Comparison of ENCODE assay signal across 12 cellular contexts in the genomic region with DNA sequence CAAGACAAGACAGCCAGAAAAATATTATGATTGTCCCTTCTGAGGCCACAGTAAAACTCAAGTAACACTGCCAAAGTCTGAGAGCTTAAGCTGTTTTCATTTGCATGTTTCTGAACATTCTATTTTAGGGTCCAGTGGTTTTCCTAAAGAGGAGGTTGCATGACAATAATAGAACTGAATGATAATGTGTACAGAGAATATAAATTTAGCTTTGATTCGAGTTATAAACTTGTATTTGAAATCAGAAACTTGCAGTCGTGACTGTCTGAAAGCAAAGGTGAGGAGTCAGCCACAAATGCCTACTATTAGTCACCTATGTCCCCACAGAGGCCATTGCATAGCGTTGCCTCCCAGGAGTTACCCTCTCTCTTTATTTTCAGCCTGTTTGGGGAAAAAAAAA.
DNase-seq lines count a peak whose midpoint lies in the region; ATAC-seq, FAIRE-seq and TF ChIP-seq lines count a peak whose summit lies in the region.
"Had no signal": no experiment of that assay in that cellular context is flagged by ENCODE, and none has a peak within 500 bp of the region (broad histone marks: within the 10 kb centered on the region; RNA-seq: fewer than 3 reads in every experiment).

No MANE protein-coding gene starts in this region.

- WGBS in mammary epithelial cell (ENCODE audit: low coverage, missing lambda C conversion rate), result 60% methylated on average over 3 of the region's 3 CpGs

- no peaks in the 10 kb centered on the region for H3K9me3 ChIP-seq in mammary epithelial cell (replicated peaks; ENCODE audit: insufficient read depth, low read length)

- peak; percentile 77 for ATAC-seq in GM18519 (IDR thresholded peaks at IDR 0.05; ENCODE audit: low FRiP score, unreplicated experiment)
- peak; percentile 84 for ATAC-seq in GM21390 (IDR thresholded peaks at IDR 0.05; ENCODE audit: unreplicated experiment)
- ATAC-seq in HG03095 (IDR thresholded peaks at IDR 0.05; ENCODE audit: unreplicated experiment), result peak; percentile 74
- peak; percentile 64 for ATAC-seq in left ventricle myocardium superior
- ATAC-seq: activated CD4-positive, alpha-beta T cell treated with anti-CD3 and anti-CD28 coated beads for 36 hours had no signal

- no peaks in the 10 kb centered on the region for H4K20me1 ChIP-seq in mammary epithelial cell (ENCODE audit: insufficient read depth, low read length)

- in situ Hi-C loops in mammary epithelial cell (cut with MboI; ENCODE audit: low sequenced_read_pairs in 2 of 2), result no loop called here

- no peak overlapping the region for H3K4me3 ChIP-seq in mammary epithelial cell (replicated peaks in 1 of 3; ENCODE audit: insufficient read depth in 1 of 3, low read depth in 2 of 3, low read length in 3 of 3)

- no peak for TF ChIP-seq CTCF in mammary epithelial cell (conservative IDR thresholded peaks at IDR 0.05 in 1 of 2, IDR thresholded peaks at IDR 0.05 in 1 of 2; ENCODE audit: extremely low read depth in 1 of 2, insufficient read depth in 1 of 2, low read depth in 1 of 2, low read length in 2 of 2)

- no peaks in the 10 kb centered on the region for H3K4me1 ChIP-seq in mammary epithelial cell (ENCODE audit: insufficient read depth, low read length)

- CTCF ChIA-PET in mammary epithelial cell (lab: Charles Lee; ENCODE audit: low non-redundant PET), result interaction anchor here (0.7 kb wide), 1 partner anchor 167 kb away, joined by 3 read pairs; no protein-coding TSS in a partner anchor

- no peaks in the 10 kb centered on the region for H3K27me3 ChIP-seq in mammary epithelial cell (ENCODE audit: insufficient read depth, low read length)

- no peaks in the 10 kb centered on the region for H3K36me3 ChIP-seq in mammary epithelial cell (ENCODE audit: insufficient read depth, low read length)

- DNase-seq in left ventricle myocardium superior (no peak), NCI-H2227 treated with DMSO at 0.1 percent for 48 hours (lab: John Stamatoyannopoulos, UW) (no peak), HTR-8/SVneo (ENCODE audit: insufficient read length, low spot score) (no peak), NCI-H748 (lab: John Stamatoyannopoulos, UW; ENCODE audit: unreplicated experiment) (no peak), mammary epithelial cell (no peak)
- DNase-seq: activated CD4-positive, alpha-beta T cell treated with anti-CD3 and anti-CD28 coated beads for 36 hours; activated gamma-delta T cell treated with Interleukin-2 at 50 U/mL for 16 hours; retina; SHP77 treated with DMSO at 0.1 percent for 48 hours had no signal

- FAIRE-seq in HTR-8/SVneo (lab: Jason Lieb, UNC), result no peak

- H3K79me2 ChIP-seq in mammary epithelial cell (ENCODE audit: insufficient read depth, low read length), result no peaks in the 10 kb centered on the region

- no peak overlapping the region for H3K27ac ChIP-seq in mammary epithelial cell (ENCODE audit: insufficient read depth, low read depth, low read length)

- dilution Hi-C loops in mammary epithelial cell (cut with HindIII; ENCODE audit: low sequenced_read_pairs), result no loop called here

- H3K4me2 ChIP-seq in mammary epithelial cell (ENCODE audit: insufficient read depth, low read depth, low read length), result no peak overlapping the region

- H2AFZ ChIP-seq in mammary epithelial cell (ENCODE audit: low read depth, low read length), result no peak overlapping the region

- no TSS peak for BruUV-seq in mammary epithelial cell (replicated peaks; lab: Mats Ljungman, UMichigan)

- no peak overlapping the region for H3K9ac ChIP-seq in mammary epithelial cell (ENCODE audit: insufficient read depth, low read length)

- intact Hi-C loops in left ventricle myocardium superior (cut with micrococcal nuclease) (no loop called here), mammary epithelial cell (cut with micrococcal nuclease) (no loop called here)
